ENCODE assay signal across 8 cellular contexts in the genomic region with DNA sequence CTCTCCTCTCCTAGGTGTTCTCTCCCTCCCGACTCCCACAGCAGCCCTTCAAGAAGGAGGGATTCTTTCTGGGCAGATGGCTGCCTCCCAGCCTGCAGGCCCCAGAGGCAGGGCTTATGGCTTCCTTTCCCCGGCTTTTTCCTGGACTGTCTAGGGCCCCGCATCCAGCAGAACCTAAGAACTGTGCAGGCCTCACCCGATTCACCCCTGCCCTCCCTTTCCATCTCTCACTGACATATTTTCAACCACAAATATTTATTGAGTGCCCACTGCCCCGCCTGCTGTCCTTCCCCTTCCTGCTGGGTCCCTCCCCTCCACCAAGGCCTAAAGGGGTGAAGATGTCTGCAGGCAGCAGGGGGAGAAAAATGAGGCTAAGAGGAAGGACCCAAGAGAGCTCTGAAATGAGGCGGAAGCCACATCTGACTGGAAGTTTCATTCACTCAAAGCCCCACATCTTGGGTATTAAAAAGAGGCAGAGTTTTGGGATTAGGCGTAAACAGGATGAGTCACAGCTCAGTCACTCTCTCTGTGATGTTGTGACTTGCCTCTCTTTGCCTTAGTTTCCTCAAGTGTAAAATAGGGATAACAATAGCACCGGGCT. TPM values are rescaled to one million over a fixed set of nuclear protein-coding genes. Genes with fewer than 3 reads are reported as not detected.
DNase-seq lines count a peak whose midpoint lies in the region; ATAC-seq and TF ChIP-seq lines count a peak whose summit lies in the region.

No MANE protein-coding gene starts in this region.

- H3K4me1 Mint-ChIP-seq in T-helper 1 cell treated with Interleukin-12 subunit alpha and Interleukin-12 subunit beta and Interleukin-4 antibody, amounts not matched to agents 30 μg/mL and 1 μg/mL, for 36 hours (ENCODE audit: low read depth): peaks cover 36% of the 10 kb centered on the region

- peak overlapping the region; percentile 41 for H3K27ac Mint-ChIP-seq in T-helper 1 cell treated with Interleukin-12 subunit alpha and Interleukin-12 subunit beta and Interleukin-4 antibody, amounts not matched to agents 30 μg/mL and 1 μg/mL, for 36 hours

- peak overlapping the region in 20 of 21 experiments; percentile 73 to 94 (median 85) for H3K27ac ChIP-seq in skin epidermis

- no peak for TF ChIP-seq CTCF in fibroblast of villous mesenchyme (IDR thresholded peaks at IDR 0.05; ENCODE audit: insufficient read depth, low read depth, low read length)

- no peak for ATAC-seq in GM19463 (IDR thresholded peaks at IDR 0.05; ENCODE audit: unreplicated experiment)

- DNase-seq in DMS79 treated with DMSO at 0.1 percent for 48 hours (lab: John Stamatoyannopoulos, UW) (peak; percentile 92), LoVo (ENCODE audit: low spot score) (peak; percentile 95), fibroblast of villous mesenchyme (ENCODE audit: low read depth) (peak; percentile 95), occipital lobe (lab: John Stamatoyannopoulos, UW) (no peak), NCI-H524 treated with DMSO at 0.1 percent for 48 hours (lab: John Stamatoyannopoulos, UW) (no peak)

- H3K4me3 ChIP-seq in fibroblast of villous mesenchyme (ENCODE audit: low read depth, low read length): no peak overlapping the region
- peak overlapping the region in 2 of 7 experiments; percentile 8 to 19 for H3K4me3 ChIP-seq in skin epidermis

- no peaks in the 10 kb centered on the region for H3K36me3 Mint-ChIP-seq in T-helper 1 cell treated with Interleukin-12 subunit alpha and Interleukin-12 subunit beta and Interleukin-4 antibody, amounts not matched to agents 30 μg/mL and 1 μg/mL, for 36 hours (ENCODE audit: low read depth)

- H3K9me3 Mint-ChIP-seq in T-helper 1 cell treated with Interleukin-12 subunit alpha and Interleukin-12 subunit beta and Interleukin-4 antibody, amounts not matched to agents 30 μg/mL and 1 μg/mL, for 36 hours: no peaks in the 10 kb centered on the region

- no peaks in the 10 kb centered on the region for H3K27me3 Mint-ChIP-seq in T-helper 1 cell treated with Interleukin-12 subunit alpha and Interleukin-12 subunit beta and Interleukin-4 antibody, amounts not matched to agents 30 μg/mL and 1 μg/mL, for 36 hours (ENCODE audit: low read depth)

- H3K4me3 Mint-ChIP-seq in T-helper 1 cell treated with Interleukin-12 subunit alpha and Interleukin-12 subunit beta and Interleukin-4 antibody, amounts not matched to agents 30 μg/mL and 1 μg/mL, for 36 hours: no peak overlapping the region

RNA-seq across cellular contexts. Expression of a gene that starts 2.9 kb away (rescaled TPM):
- total RNA-seq in fibroblast of villous mesenchyme (under 0.01 and 0.32 TPM in 2 replicates), occipital lobe (not detected)

RNA-seq across cellular contexts. Expression of a gene that starts 11.5 kb away (rescaled TPM):
- 61.3 and 69.6 TPM in 2 replicates for total RNA-seq in fibroblast of villous mesenchyme
- total RNA-seq in occipital lobe: 1.9 TPM

RNA-seq across cellular contexts. Expression of a gene that starts 30.6 kb away (rescaled TPM):
- 125 and 174 TPM in 2 replicates for total RNA-seq in fibroblast of villous mesenchyme
- 14.8 TPM for total RNA-seq in occipital lobe

Comparison
In these comparisons a context has a peak if more than half of its experiments do, and no peak if none do; other contexts are left out.
1. DNase-seq: peak in DMS79 treated with DMSO at 0.1 percent for 48 hours (single experiment), LoVo (single experiment) and fibroblast of villous mesenchyme (single experiment); none in occipital lobe (single experiment) and NCI-H524 treated with DMSO at 0.1 percent for 48 hours (single experiment).
2. RNA of a gene that starts 11.5 kb away (total RNA-seq): 61.3 to 69.6 TPM in fibroblast of villous mesenchyme; 1.9 TPM in occipital lobe (single experiment); every median in the first group is over 10 times any median in the second.